ENCODE assay signal across 9 cellular contexts in genomic region chr5:83362526-83362925, GRCh38.
"Had no signal": no experiment of that assay in that cellular context is flagged by ENCODE, and none has a peak within 500 bp of the region (broad histone marks: within the 10 kb centered on the region; RNA-seq: fewer than 3 reads in every experiment).

No MANE protein-coding gene starts in this region.

- H3K4me2 ChIP-seq: GM23338, KMS-11 had no signal

- FAIRE-seq: H1, H54, HTR-8/SVneo had no signal

- H3K4me3 ChIP-seq: GM23338 had no signal

- DNase-seq: H9, HCEC 1CT, Karpas-422, KBM-7 had no signal

- H3K27ac ChIP-seq: KMS-11 had no signal

- H3K9ac ChIP-seq: KMS-11 had no signal

- ATAC-seq: GM23338 had no signal

- H3K4me3 Mint-ChIP-seq: GM23338, H9 had no signal

- H3K27ac Mint-ChIP-seq: GM23338, H9 had no signal
